Comparison of ENCODE assay signal across 11 cellular contexts in the genomic region with DNA sequence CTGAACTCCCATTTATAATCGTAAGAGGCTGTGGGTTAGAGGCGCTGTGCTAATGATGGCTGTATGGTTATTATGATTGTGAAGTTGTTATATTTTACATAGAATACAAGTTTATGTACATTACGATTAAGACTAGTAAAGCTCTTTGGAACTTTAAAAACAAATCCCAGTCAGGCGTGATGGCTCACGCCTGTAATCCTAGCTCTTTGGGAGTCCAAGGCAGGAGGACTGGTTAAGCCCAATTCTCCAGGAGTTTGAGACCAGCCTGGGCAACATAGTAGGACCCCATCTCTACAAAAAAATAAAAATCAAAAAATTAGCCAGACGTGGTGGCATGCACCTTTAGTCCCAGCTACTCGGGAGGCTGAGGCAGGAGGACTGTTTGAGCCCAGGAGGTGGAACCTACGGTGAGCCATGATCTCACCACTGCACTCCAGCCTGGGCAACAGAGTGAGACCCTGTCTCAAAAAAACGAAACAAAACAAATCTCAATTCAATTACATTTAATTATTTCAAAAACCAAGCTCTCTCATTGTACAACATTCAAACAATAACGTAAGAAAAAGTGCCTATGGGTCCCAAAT. TPM values are rescaled to one million over a fixed set of nuclear protein-coding genes. Genes with fewer than 3 reads are reported as not detected.
DNase-seq lines count a peak whose midpoint lies in the region; ATAC-seq, FAIRE-seq and TF ChIP-seq lines count a peak whose summit lies in the region.
"Had no signal": no experiment of that assay in that cellular context is flagged by ENCODE, and none has a peak within 500 bp of the region (broad histone marks: within the 10 kb centered on the region; RNA-seq: fewer than 3 reads in every experiment).

No MANE protein-coding gene starts in this region.

- intact Hi-C loops in activated CD8-positive, alpha-beta T cell treated with anti-CD3 and anti-CD28 coated beads for 36 hours (cut with micrococcal nuclease) = no loop called here

- H3K4me1 ChIP-seq in ACC112 (ENCODE audit: control insufficient read depth, insufficient read depth, low read length, unreplicated experiment) = peaks cover 26% of the 10 kb centered on the region
- H3K4me1 ChIP-seq in hepatocyte (ENCODE audit: insufficient read depth) = no peaks in the 10 kb centered on the region
- H3K4me1 ChIP-seq: pancreas had no signal

- H3K9me2 ChIP-seq in hepatocyte (replicated peaks; ENCODE audit: insufficient read depth) = no peaks in the 10 kb centered on the region

- FAIRE-seq in GM12891 (lab: Jason Lieb, UNC) = no peak
- FAIRE-seq: pancreas had no signal

- H3K36me3 ChIP-seq in ACC112 (ENCODE audit: insufficient read depth, low read length) (no peaks in the 10 kb centered on the region), GM06990 (ENCODE audit: control insufficient read depth, insufficient read depth, low read length) (no peaks in the 10 kb centered on the region; the same call in 1 of the 2 replicates), hepatocyte (replicated peaks; ENCODE audit: insufficient read depth, low read depth) (no peaks in the 10 kb centered on the region)
- H3K36me3 ChIP-seq: pancreas had no signal

- H3K4me1 Mint-ChIP-seq in activated CD8-positive, alpha-beta T cell treated with anti-CD3 and anti-CD28 coated beads for 36 hours (ENCODE audit: low read depth) = peaks cover 43% of the 10 kb centered on the region

- H3K9me3 Mint-ChIP-seq in activated CD8-positive, alpha-beta T cell treated with anti-CD3 and anti-CD28 coated beads for 36 hours = no peaks in the 10 kb centered on the region

- 95% methylated on average over 10 of the region's 10 CpGs for WGBS in hepatocyte (ENCODE audit: low lambda C conversion rate, missing lambda C conversion rate)

- CTCF ChIA-PET in activated CD8-positive, alpha-beta T cell treated with anti-CD3 and anti-CD28 coated beads for 36 hours (lab: Charles Lee) = interaction anchor here (0.6 to 6.0 kb wide), 12 partner anchors 10 to 388 kb away, joined by 3 to 59 read pairs (median 6); no protein-coding TSS in a partner anchor

- peak overlapping the region; percentile 72 for H2AFZ ChIP-seq in ACC112 (ENCODE audit: low read length, unreplicated experiment)
- H2AFZ ChIP-seq in hepatocyte = no peak overlapping the region

- in situ Hi-C loops in GM13976 (cut with MboI; ENCODE audit: low sequenced_read_pairs, unreplicated experiment) = loop anchor here (25.0 kb wide), 1 partner anchor 340 kb away; no protein-coding TSS in a partner anchor

- H3K27me3 ChIP-seq in ACC112 (ENCODE audit: insufficient read depth, low read length) (no peaks in the 10 kb centered on the region), GM06990 (replicated peaks; ENCODE audit: control insufficient read depth, insufficient read depth, low read length) (no peaks in the 10 kb centered on the region), hepatocyte (no peaks in the 10 kb centered on the region)
- H3K27me3 ChIP-seq: pancreas had no signal

- H3K4me3 Mint-ChIP-seq in activated CD8-positive, alpha-beta T cell treated with anti-CD3 and anti-CD28 coated beads for 36 hours = peak overlapping the region; percentile 68

- TF ChIP-seq CTCF in GM06990 (IDR thresholded peaks at IDR 0.05; ENCODE audit: insufficient read depth, low read length, poor library complexity, severe bottlenecking) (no peak), hepatocyte (IDR thresholded peaks at IDR 0.05; ENCODE audit: poor library complexity) (no peak), GM13976 (IDR thresholded peaks at IDR 0.05; ENCODE audit: borderline replicate concordance, control extremely low read depth, extremely low read depth, insufficient read depth, missing control alignments) (no peak)
- no peak for TF ChIP-seq CTCF in activated CD8-positive, alpha-beta T cell treated with anti-CD3 and anti-CD28 coated beads for 36 hours (IDR thresholded peaks at IDR 0.05)

- H3K27ac Mint-ChIP-seq in activated CD8-positive, alpha-beta T cell treated with anti-CD3 and anti-CD28 coated beads for 36 hours = peak overlapping the region; percentile 95

- H4K20me1 ChIP-seq in hepatocyte (ENCODE audit: insufficient read depth, poor library complexity, severe bottlenecking) = no peaks in the 10 kb centered on the region

- no peaks in the 10 kb centered on the region for H3K9me3 ChIP-seq in hepatocyte (ENCODE audit: low read depth)
- H3K9me3 ChIP-seq: pancreas had no signal

- H3K27ac ChIP-seq in ACC112 (ENCODE audit: low read depth, low read length) (peak overlapping the region; percentile 95), hepatocyte (peak overlapping the region; percentile 95)
- H3K27ac ChIP-seq: pancreas had no signal

- H3K36me3 Mint-ChIP-seq in activated CD8-positive, alpha-beta T cell treated with anti-CD3 and anti-CD28 coated beads for 36 hours (ENCODE audit: low read depth) = peaks cover 21% of the 10 kb centered on the region

- no peak for DNase-seq in GM06990 (ENCODE audit: extremely low read depth, insufficient read length)
- no peak for DNase-seq in activated CD8-positive, alpha-beta T cell treated with anti-CD3 and anti-CD28 coated beads for 36 hours
- DNase-seq in hepatocyte (ENCODE audit: low spot score) = no peak
- no peak for DNase-seq in SW480 (ENCODE audit: low spot score)
- no peak for DNase-seq in GM12891 (ENCODE audit: insufficient read length, low spot score)
- no peak for DNase-seq in GM13976 (ENCODE audit: low spot score)
- DNase-seq: hippocampal formation, NCI-H526 treated with DMSO at 0.1 percent for 48 hours had no signal

- POLR2A ChIA-PET in activated CD8-positive, alpha-beta T cell treated with anti-CD3 and anti-CD28 coated beads for 36 hours (lab: Charles Lee) = interaction anchor here (0.8 to 3.4 kb wide), 11 partner anchors 9 to 68 kb away, joined by 3 to 43 read pairs (median 5); no protein-coding TSS in a partner anchor

- H3K4me3 ChIP-seq in ACC112 (ENCODE audit: low read depth, low read length) = no peak overlapping the region
- peak overlapping the region; percentile 43 for H3K4me3 ChIP-seq in GM06990 (replicated peaks; ENCODE audit: low read depth, low read length)
- H3K4me3 ChIP-seq in hepatocyte = no peak overlapping the region
- H3K4me3 ChIP-seq: pancreas had no signal

- no peak for TF ChIP-seq POLR2A in GM12891 (IDR thresholded peaks at IDR 0.05; ENCODE audit: low read depth, low read length)

- H3K27me3 Mint-ChIP-seq in activated CD8-positive, alpha-beta T cell treated with anti-CD3 and anti-CD28 coated beads for 36 hours = no peaks in the 10 kb centered on the region

- no peak overlapping the region for H3K4me2 ChIP-seq in hepatocyte

- no peak for ATAC-seq in activated CD8-positive, alpha-beta T cell treated with anti-CD3 and anti-CD28 coated beads for 36 hours
- ATAC-seq in HG02798 (IDR thresholded peaks at IDR 0.05; ENCODE audit: poor library complexity, unreplicated experiment) = no peak

- no peaks in the 10 kb centered on the region for H3K79me2 ChIP-seq in ACC112 (ENCODE audit: control insufficient read depth, insufficient read depth, low read length, unreplicated experiment)
- no peaks in the 10 kb centered on the region for H3K79me2 ChIP-seq in hepatocyte

TF ChIP-seq in GM12891, 5 proteins besides CTCF, POLR2A, EP300 and RAD21:
- TF ChIP-seq PAX5 (IDR thresholded peaks at IDR 0.05; ENCODE audit: insufficient read depth, low read length, severe bottlenecking) (no peak), TAF1 (IDR thresholded peaks at IDR 0.05; ENCODE audit: low read depth, low read length) (no peak), POU2F2 (IDR thresholded peaks at IDR 0.05; ENCODE audit: low read depth, low read length) (no peak), POLR2AphosphoS5 (IDR thresholded peaks at IDR 0.05; ENCODE audit: low read depth, low read length) (no peak), SPI1 (IDR thresholded peaks at IDR 0.05; ENCODE audit: low read depth, low read length) (no peak)

RNA-seq across cellular contexts. Expression of gene KCMF1, which starts 23.9 kb away (rescaled TPM):
- total RNA-seq in activated CD8-positive, alpha-beta T cell treated with anti-CD3 and anti-CD28 coated beads for 36 hours = 100 to 1,000 TPM; 101 to 105 TPM
- total RNA-seq in hepatocyte = 52.1 and 63.0 TPM in 2 replicates
- 49.8 and 50.8 TPM in 2 replicates for polyA plus RNA-seq in hepatocyte
- polyA plus RNA-seq in GM12891 (2012; ENCODE audit: low read depth, missing spikeins) = 35.9 TPM

RNA-seq across cellular contexts. Expression of gene TMSB10, which starts 41.6 kb away (rescaled TPM):
- 1,000 to 10,000 TPM; 2,035 to 2,060 TPM for total RNA-seq in activated CD8-positive, alpha-beta T cell treated with anti-CD3 and anti-CD28 coated beads for 36 hours
- 2,904 and 3,356 TPM in 2 replicates for total RNA-seq in hepatocyte
- 2,879 and 3,340 TPM in 2 replicates for polyA plus RNA-seq in hepatocyte
- polyA plus RNA-seq in GM12891 (2012; ENCODE audit: low read depth, missing spikeins) = 2,002 TPM
